24 cellular contexts compared by ENCODE assay signal in genomic region chr4:7353046-7353790, GRCh38.
"Had no signal": no experiment of that assay in that cellular context is flagged by ENCODE, and none has a peak within 500 bp of the region (broad histone marks: within the 10 kb centered on the region; RNA-seq: fewer than 3 reads in every experiment).

No MANE protein-coding gene starts in this region.

- H3K27ac ChIP-seq: coronary artery, pancreas, right lobe of liver, suprapubic skin, thyroid gland, uterus had no signal

- H3K4me3 ChIP-seq: coronary artery, pancreas, right lobe of liver, suprapubic skin, thyroid gland, uterus had no signal

- H3K27me3 Mint-ChIP-seq: type B pancreatic cell had no signal

- H3K27me3 ChIP-seq: right lobe of liver, suprapubic skin, thyroid gland, uterus had no signal

- H3K4me1 ChIP-seq: pancreas, right lobe of liver, suprapubic skin, uterus had no signal

- H3K27ac Mint-ChIP-seq: effector memory CD8-positive, alpha-beta T cell; immature natural killer cell; mesothelial cell of epicardium; naive thymus-derived CD4-positive, alpha-beta T cell; nephron; stimulated activated naive B cell treated with anti-CD40 and anti-IgM and Interleukin-4, amounts not matched to agents 10 μg/mL and 1 μg/mL and 100 μg/mL, for 72 hours; stimulated activated naive CD8-positive, alpha-beta T cell treated with anti-CD3 and anti-CD28 coated beads, Interleukin-15, Interleukin-2, amounts not matched to agents 100 ng/mL and 50 ng/mL, for 24 hours; type B pancreatic cell had no signal

- H3K36me3 Mint-ChIP-seq: immature natural killer cell; mesothelial cell of epicardium; naive thymus-derived CD4-positive, alpha-beta T cell; stimulated activated naive B cell treated with anti-CD40 and anti-IgM and Interleukin-4, amounts not matched to agents 10 μg/mL and 1 μg/mL and 100 μg/mL, for 72 hours; type B pancreatic cell had no signal

- ATAC-seq: effector memory CD8-positive, alpha-beta T cell; left lobe of liver; naive thymus-derived CD4-positive, alpha-beta T cell; pancreas; right lobe of liver; stimulated activated naive B cell treated with anti-CD40 and anti-IgM and Interleukin-4, amounts not matched to agents 10 μg/mL and 1 μg/mL and 100 μg/mL, for 72 hours had no signal

- H3K4me1 Mint-ChIP-seq: immature natural killer cell; mesothelial cell of epicardium; naive thymus-derived CD4-positive, alpha-beta T cell; stimulated activated naive B cell treated with anti-CD40 and anti-IgM and Interleukin-4, amounts not matched to agents 10 μg/mL and 1 μg/mL and 100 μg/mL, for 72 hours had no signal

- DNase-seq: central memory CD4-positive, alpha-beta T cell; dermis blood vessel endothelial cell; effector memory CD8-positive, alpha-beta T cell; hypothalamus; immature natural killer cell; islet precursor cell; mesenchymal stem cell; naive thymus-derived CD4-positive, alpha-beta T cell; occipital lobe; small intestine; stimulated activated CD4-positive, alpha-beta T cell treated with anti-CD3 and anti-CD28 coated beads, Interleukin-15, amount 100 ng/mL, for 24 hours; stimulated activated CD4-positive, alpha-beta T cell treated with anti-CD3 and anti-CD28 coated beads, Interleukin-2, amount 100 ng/mL, for 48 hours; stimulated activated naive B cell treated with anti-CD40 and anti-IgM and Interleukin-4, amounts not matched to agents 10 μg/mL and 1 μg/mL and 100 μg/mL, for 72 hours; thyroid gland; uterus had no signal

- H3K4me3 Mint-ChIP-seq: effector memory CD8-positive, alpha-beta T cell; immature natural killer cell; mesothelial cell of epicardium; naive thymus-derived CD4-positive, alpha-beta T cell; nephron; stimulated activated naive B cell treated with anti-CD40 and anti-IgM and Interleukin-4, amounts not matched to agents 10 μg/mL and 1 μg/mL and 100 μg/mL, for 72 hours; stimulated activated naive CD8-positive, alpha-beta T cell treated with anti-CD3 and anti-CD28 coated beads, Interleukin-15, Interleukin-2, amounts not matched to agents 100 ng/mL and 50 ng/mL, for 24 hours; type B pancreatic cell had no signal

- H3K9me3 Mint-ChIP-seq: effector memory CD8-positive, alpha-beta T cell; immature natural killer cell; mesothelial cell of epicardium; nephron; stimulated activated naive CD8-positive, alpha-beta T cell treated with anti-CD3 and anti-CD28 coated beads, Interleukin-15, Interleukin-2, amounts not matched to agents 100 ng/mL and 50 ng/mL, for 24 hours; type B pancreatic cell had no signal

- H3K36me3 ChIP-seq: pancreas, right lobe of liver, suprapubic skin, thyroid gland, uterus had no signal

- H3K9me3 ChIP-seq: pancreas, right lobe of liver, suprapubic skin, thyroid gland, uterus had no signal
